20 cellular contexts compared by ENCODE assay signal in the genomic region with DNA sequence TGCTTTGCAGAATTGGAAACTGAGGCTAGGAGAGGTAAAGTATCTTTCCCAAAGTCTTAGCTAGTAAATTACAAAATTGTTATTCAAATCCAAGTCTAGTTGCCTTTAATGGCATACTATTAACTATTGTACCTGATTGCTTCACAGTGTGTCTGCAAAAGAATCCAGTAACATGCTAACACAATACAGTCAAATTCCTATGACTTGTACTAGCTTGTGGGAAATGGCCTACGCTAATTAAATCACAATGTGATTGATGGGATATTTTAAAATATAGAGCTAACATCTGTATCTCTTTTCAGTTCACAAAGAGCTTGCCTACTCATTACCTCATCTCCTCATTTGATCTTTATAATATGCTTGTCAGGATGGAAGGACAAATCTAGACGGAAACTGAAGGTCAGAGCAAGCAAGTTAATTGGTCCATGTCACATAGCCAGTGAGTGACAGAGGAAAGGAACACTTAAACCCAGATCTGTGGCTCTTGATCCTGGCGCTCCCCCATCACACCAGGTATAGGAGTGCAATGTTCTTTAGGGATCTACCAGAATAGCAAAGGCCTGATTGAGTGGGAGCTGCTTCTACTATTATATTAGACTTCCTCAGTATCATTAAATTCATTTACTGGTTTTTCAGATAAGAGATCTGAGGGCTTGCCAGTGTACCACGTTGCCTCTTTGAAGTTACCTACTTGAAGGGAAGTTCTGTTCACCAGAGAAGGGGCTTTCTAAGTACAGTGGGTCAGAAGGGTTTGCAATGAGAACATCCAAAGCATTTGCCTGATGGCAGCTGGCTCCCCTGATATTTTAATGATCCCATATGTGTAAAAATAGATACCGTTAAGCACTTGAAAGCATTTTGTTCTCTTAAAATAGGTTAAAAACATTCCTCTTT.
DNase-seq lines count a peak whose midpoint lies in the region; ATAC-seq, FAIRE-seq and TF ChIP-seq lines count a peak whose summit lies in the region.
"Had no signal": no experiment of that assay in that cellular context is flagged by ENCODE, and none has a peak within 500 bp of the region (broad histone marks: within the 10 kb centered on the region; RNA-seq: fewer than 3 reads in every experiment).

No MANE protein-coding gene starts in this region.

- TF ChIP-seq POLR2A in GM12891 (IDR thresholded peaks at IDR 0.05; ENCODE audit: low read depth, low read length) = no peak

- ATAC-seq in natural killer cell treated with Interleukin-12 subunit alpha and Interleukin-12 subunit beta and Interleukin-15 and Interleukin-18, amount 100 ng/mL, for 72 hours = no peak
- no peak for ATAC-seq in HG03159 (IDR thresholded peaks at IDR 0.05; ENCODE audit: unreplicated experiment)

- H3K27ac Mint-ChIP-seq in natural killer cell treated with Interleukin-12 subunit alpha and Interleukin-12 subunit beta and Interleukin-15 and Interleukin-18, amount 100 ng/mL, for 72 hours = no peak overlapping the region
- no peak overlapping the region for H3K27ac Mint-ChIP-seq in type B pancreatic cell
- H3K27ac Mint-ChIP-seq: CD4-positive, alpha-beta T cell had no signal

- no peaks in the 10 kb centered on the region for H3K36me3 Mint-ChIP-seq in natural killer cell treated with Interleukin-12 subunit alpha and Interleukin-12 subunit beta and Interleukin-15 and Interleukin-18, amount 100 ng/mL, for 72 hours
- H3K36me3 Mint-ChIP-seq in type B pancreatic cell = no peaks in the 10 kb centered on the region

- H3K4me3 Mint-ChIP-seq in natural killer cell treated with Interleukin-12 subunit alpha and Interleukin-12 subunit beta and Interleukin-15 and Interleukin-18, amount 100 ng/mL, for 72 hours = no peak overlapping the region
- no peak overlapping the region for H3K4me3 Mint-ChIP-seq in type B pancreatic cell
- H3K4me3 Mint-ChIP-seq: CD4-positive, alpha-beta T cell had no signal

- no peaks in the 10 kb centered on the region for H3K9me3 Mint-ChIP-seq in natural killer cell treated with Interleukin-12 subunit alpha and Interleukin-12 subunit beta and Interleukin-15 and Interleukin-18, amount 100 ng/mL, for 72 hours
- no peaks in the 10 kb centered on the region for H3K9me3 Mint-ChIP-seq in type B pancreatic cell
- H3K9me3 Mint-ChIP-seq: CD4-positive, alpha-beta T cell had no signal

- peaks cover 5 to 6% of the 10 kb centered on the region in 2 donors for H3K27me3 Mint-ChIP-seq in natural killer cell treated with Interleukin-12 subunit alpha and Interleukin-12 subunit beta and Interleukin-15 and Interleukin-18, amount 100 ng/mL, for 72 hours
- no peaks in the 10 kb centered on the region for H3K27me3 Mint-ChIP-seq in type B pancreatic cell
- H3K27me3 Mint-ChIP-seq: CD4-positive, alpha-beta T cell had no signal

- TF ChIP-seq CTCF in type B pancreatic cell (conservative IDR thresholded peaks at IDR 0.05) = no peak

- DNase-seq in GM12891 (ENCODE audit: insufficient read length, low spot score) (no peak), NCI-H526 treated with DMSO at 0.1 percent for 48 hours (lab: John Stamatoyannopoulos, UW) (peak; percentile 42), epithelial cell of prostate (ENCODE audit: low read depth, low spot score) (no peak), putamen (ENCODE audit: low spot score) (peak; percentile 11), type B pancreatic cell (ENCODE audit: extremely low spot score, unreplicated experiment) (no peak)
- DNase-seq in natural killer cell treated with Interleukin-12 subunit alpha and Interleukin-12 subunit beta and Interleukin-15 and Interleukin-18, amount 100 ng/mL, for 72 hours (ENCODE audit: low spot score) = no peak
- DNase-seq: CD4-positive, alpha-beta T cell; GF-D8; GM23248; KG1; MG63; NCI-H1105 treated with DMSO at 0.1 percent for 48 hours; NCI-H187; NCI-H2171; NCI-H446 treated with DMSO at 0.1 percent for 48 hours; OCI-M1; RPMI8226 had no signal

- peak; percentile 9 for FAIRE-seq in GM12891 (lab: Jason Lieb, UNC)

- H3K4me1 Mint-ChIP-seq in natural killer cell treated with Interleukin-12 subunit alpha and Interleukin-12 subunit beta and Interleukin-15 and Interleukin-18, amount 100 ng/mL, for 72 hours (ENCODE audit: low read depth in 2 of 2) = peaks cover 4 to 12% of the 10 kb centered on the region in 2 donors
- H3K4me1 Mint-ChIP-seq in type B pancreatic cell (ENCODE audit: unreplicated experiment) = no peaks in the 10 kb centered on the region

- H3K27ac ChIP-seq in epithelial cell of prostate = peak overlapping the region; percentile 15
- H3K27ac ChIP-seq: GM23248, HL-60, SJSA1 had no signal

TF ChIP-seq in GM12891, 5 proteins besides CTCF, POLR2A, EP300 and RAD21:
- TF ChIP-seq TAF1 (IDR thresholded peaks at IDR 0.05; ENCODE audit: low read depth, low read length) (no peak), SPI1 (IDR thresholded peaks at IDR 0.05; ENCODE audit: low read depth, low read length) (no peak), PAX5 (IDR thresholded peaks at IDR 0.05; ENCODE audit: insufficient read depth, low read length, severe bottlenecking) (no peak), POU2F2 (IDR thresholded peaks at IDR 0.05; ENCODE audit: low read depth, low read length) (no peak)

Comparison
In these comparisons a context has a peak if more than half of its experiments do, and no peak if none do; other contexts are left out.
1. DNase-seq: peak in NCI-H526 treated with DMSO at 0.1 percent for 48 hours (single experiment) and putamen (single experiment); none in GM12891 (single experiment), epithelial cell of prostate (single experiment), natural killer cell treated with Interleukin-12 subunit alpha and Interleukin-12 subunit beta and Interleukin-15 and Interleukin-18, amount 100 ng/mL, for 72 hours (single experiment) and type B pancreatic cell (single experiment).